Comparison of ENCODE assay signal across 12 cellular contexts in genomic region chr18:59814872-59815271, GRCh38.
A peak's percentile ranks its signal among the peaks of the same experiment; 100 is the strongest.
DNase-seq lines count a peak whose midpoint lies in the region; ATAC-seq lines count a peak whose summit lies in the region.
"Had no signal": no experiment of that assay in that cellular context is flagged by ENCODE, and none has a peak within 500 bp of the region (broad histone marks: within the 10 kb centered on the region; RNA-seq: fewer than 3 reads in every experiment).

No MANE protein-coding gene starts in this region.

- DNase-seq in ACHN, result peak; percentile 92
- peak; percentile 28 for DNase-seq in HK-2 (ENCODE audit: unreplicated experiment)
- peak; percentile 26 for DNase-seq in astrocyte of the hippocampus (ENCODE audit: low read depth, low spot score)
- DNase-seq in kidney glomerular epithelial cell (lab: John Stamatoyannopoulos, UW), result peak; percentile 89
- DNase-seq in substantia nigra (lab: John Stamatoyannopoulos, UW), result no peak
- DNase-seq in stimulated activated CD4-positive, alpha-beta T cell treated with anti-CD3 and anti-CD28 coated beads, Interleukin-15, amount 100 ng/mL, for 24 hours, result no peak
- DNase-seq: activated CD4-positive, CD25-positive, alpha-beta regulatory T cell; activated naive CD4-positive, alpha-beta T cell treated with anti-CD3 and anti-CD28 coated beads for 36 hours; cerebellar nuclear complex; NCI-H2107 had no signal

- in situ Hi-C loops in ACHN (cut with HindIII; ENCODE audit: low pct_ligation_motif_present, low pct_unique_long_range_greater_than_20kb, low sequenced_read_pairs), result no loop called here

- no peak overlapping the region for H3K27ac ChIP-seq in substantia nigra (ENCODE audit: low read depth, low read length, poor library complexity, severe bottlenecking)

- no peak for ATAC-seq in HG02973 (IDR thresholded peaks at IDR 0.05; ENCODE audit: unreplicated experiment)
- ATAC-seq in GM18858 (IDR thresholded peaks at IDR 0.05; ENCODE audit: unreplicated experiment), result no peak

Comparison
In these comparisons a context has a peak if more than half of its experiments do, and no peak if none do; other contexts are left out.
1. DNase-seq: peak in ACHN (single experiment), HK-2 (single experiment), astrocyte of the hippocampus (single experiment) and kidney glomerular epithelial cell (single experiment); none in substantia nigra (0 of 49) and stimulated activated CD4-positive, alpha-beta T cell treated with anti-CD3 and anti-CD28 coated beads, Interleukin-15, amount 100 ng/mL, for 24 hours (single experiment).